In genomic region chr6:30061766-30062458, GRCh38 we compare ENCODE assay signal across 8 cellular contexts. TPM values are rescaled to one million over a fixed set of nuclear protein-coding genes. Genes with fewer than 3 reads are reported as not detected.
DNase-seq lines count a peak whose midpoint lies in the region; ATAC-seq and TF ChIP-seq lines count a peak whose summit lies in the region.

No MANE protein-coding gene starts in this region.

- H2AFZ ChIP-seq in Karpas-422 (ENCODE audit: low read length) = peak overlapping the region; percentile 60; the same call in 1 of the 2 replicates

- H3K27ac ChIP-seq in Karpas-422 (ENCODE audit: low read length) (peak overlapping the region; percentile 61), gastroesophageal sphincter (peak overlapping the region; percentile 63 to 94 (median 88))

- H3K36me3 ChIP-seq in Caco-2 (ENCODE audit: control insufficient read depth, insufficient read depth, low read length) = no peaks in the 10 kb centered on the region
- peaks cover 17% of the 10 kb centered on the region; the same call in 1 of the 2 replicates for H3K36me3 ChIP-seq in Karpas-422 (ENCODE audit: insufficient read depth, low read length)
- peaks cover 0 to 27% of the 10 kb centered on the region in 2 donors for H3K36me3 ChIP-seq in gastroesophageal sphincter

- CTCF ChIA-PET in Caco-2 (lab: Charles Lee) = interaction anchor here (0.6 to 2.1 kb wide), 5 partner anchors 25 to 224 kb away, joined by 3 to 5 read pairs (median 4); no protein-coding TSS in a partner anchor

- intact Hi-C loops in Caco-2 (cut with micrococcal nuclease; ENCODE audit: unreplicated experiment) = loop anchor here (1.0 to 5.0 kb wide), 2 partner anchors 41 to 100 kb away; partner anchors contain the start of genes TRIM10 and TRIM15

- peaks cover 55% of the 10 kb centered on the region for H3K79me2 ChIP-seq in Karpas-422 (ENCODE audit: low read length)

- DNase-seq in Caco-2 (no peak), Karpas-422 (no peak), osteocyte (ENCODE audit: extremely low spot score, unreplicated experiment) (no peak), middle frontal gyrus (ENCODE audit: extremely low spot score, low spot score) (no peak)
- peak; percentile 47 to 55 for DNase-seq in activated T-cell treated with anti-CD3 and anti-CD28 coated beads, Interleukin-2, amount 50 U/mL, for 72 hours

- H3K4me3 ChIP-seq in Caco-2 (ENCODE audit: low read depth, low read length) (peak overlapping the region; percentile 77), Karpas-422 (ENCODE audit: low read length) (peak overlapping the region; percentile 98), gastroesophageal sphincter (peak overlapping the region; percentile 72 to 76)

- BruUV-seq in Caco-2 (replicated peaks; lab: Mats Ljungman, UMichigan) = no TSS peak

- H3K9me3 ChIP-seq in Caco-2 (no peaks in the 10 kb centered on the region), Karpas-422 (ENCODE audit: low read length) (no peaks in the 10 kb centered on the region), gastroesophageal sphincter (no peaks in the 10 kb centered on the region)

- no peak for TF ChIP-seq CTCF in Caco-2 (IDR thresholded peaks at IDR 0.05; ENCODE audit: insufficient read depth in 1 of 2, low read depth in 1 of 2, low read length in 1 of 2, severe bottlenecking in 1 of 2, unreplicated experiment in 1 of 2)
- TF ChIP-seq CTCF in gastroesophageal sphincter (IDR thresholded peaks at IDR 0.05) = no peak
- TF ChIP-seq CTCF in osteocyte (IDR thresholded peaks at IDR 0.05) = no peak

- H3K9ac ChIP-seq in Karpas-422 (ENCODE audit: low read length) = peak overlapping the region; percentile 85

- POLR2A ChIA-PET in Caco-2 (lab: Charles Lee) = interaction anchor here (0.6 to 2.1 kb wide), 4 partner anchors 12 to 286 kb away, joined by 3 to 8 read pairs (median 5); no protein-coding TSS in a partner anchor

- no peaks in the 10 kb centered on the region for H3K27me3 Mint-ChIP-seq in Caco-2 (ENCODE audit: insufficient read depth, unreplicated experiment)
- H3K27me3 Mint-ChIP-seq in activated T-cell treated with anti-CD3 and anti-CD28 coated beads, Interleukin-2, amount 50 U/mL, for 72 hours (ENCODE audit: low read depth) = no peaks in the 10 kb centered on the region
- no peaks in the 10 kb centered on the region for H3K27me3 Mint-ChIP-seq in osteocyte (ENCODE audit: unreplicated experiment)

- H3K4me3 Mint-ChIP-seq in Caco-2 (ENCODE audit: unreplicated experiment) = peak overlapping the region; percentile 88
- peak overlapping the region; percentile 93 to 94 for H3K4me3 Mint-ChIP-seq in activated T-cell treated with anti-CD3 and anti-CD28 coated beads, Interleukin-2, amount 50 U/mL, for 72 hours
- peak overlapping the region; percentile 89 for H3K4me3 Mint-ChIP-seq in osteocyte (ENCODE audit: unreplicated experiment)

- TF ChIP-seq EP300 in gastroesophageal sphincter (IDR thresholded peaks at IDR 0.05) = no peak

- H3K4me1 ChIP-seq in Caco-2 (peaks cover 16% of the 10 kb centered on the region; the same call in 1 of the 2 replicates), Karpas-422 (ENCODE audit: low read length) (peaks cover 54% of the 10 kb centered on the region), gastroesophageal sphincter (peaks cover 4 to 47% (median 20%) of the 10 kb centered on the region in 3 donors)

- peak overlapping the region; percentile 90 for H3K27ac Mint-ChIP-seq in Caco-2 (ENCODE audit: unreplicated experiment)
- peak overlapping the region; percentile 94 for H3K27ac Mint-ChIP-seq in activated T-cell treated with anti-CD3 and anti-CD28 coated beads, Interleukin-2, amount 50 U/mL, for 72 hours
- peak overlapping the region; percentile 97 for H3K27ac Mint-ChIP-seq in osteocyte (ENCODE audit: unreplicated experiment)

- TF ChIP-seq POLR2A in gastroesophageal sphincter (IDR thresholded peaks at IDR 0.05) = no peak

- H3K9me2 ChIP-seq in Karpas-422 (replicated peaks; ENCODE audit: insufficient read depth, low read length) = no peaks in the 10 kb centered on the region

- WGBS in gastroesophageal sphincter (ENCODE audit: low coverage in 1 of 2), 2 donors = 49 to 53% methylated on average over 12 to 14 of the region's 15 CpGs

- peak overlapping the region; percentile 93 for H3K4me2 ChIP-seq in Karpas-422 (ENCODE audit: low read depth, low read length, poor library complexity, severe bottlenecking)

- no peaks in the 10 kb centered on the region for H3K27me3 ChIP-seq in Caco-2 (replicated peaks; ENCODE audit: control insufficient read depth, insufficient read depth, low read length)
- no peaks in the 10 kb centered on the region for H3K27me3 ChIP-seq in Karpas-422 (ENCODE audit: low read length)
- no peaks in the 10 kb centered on the region for H3K27me3 ChIP-seq in gastroesophageal sphincter

- H3K9me3 Mint-ChIP-seq in Caco-2 (ENCODE audit: unreplicated experiment) (no peaks in the 10 kb centered on the region), osteocyte (ENCODE audit: unreplicated experiment) (no peaks in the 10 kb centered on the region)
- H3K9me3 Mint-ChIP-seq in activated T-cell treated with anti-CD3 and anti-CD28 coated beads, Interleukin-2, amount 50 U/mL, for 72 hours = peaks cover 0 to 1% of the 10 kb centered on the region in 2 donors

- peak; percentile 10 for ATAC-seq in GM19455 (IDR thresholded peaks at IDR 0.05; ENCODE audit: unreplicated experiment)
- peak; percentile 47 to 63 for ATAC-seq in activated T-cell treated with anti-CD3 and anti-CD28 coated beads, Interleukin-2, amount 50 U/mL, for 72 hours (replicated peaks in 1 of 2)
- ATAC-seq in gastroesophageal sphincter = peak; percentile 16
- ATAC-seq in HG03571 (IDR thresholded peaks at IDR 0.05; ENCODE audit: unreplicated experiment) = no peak

- H3K4me1 Mint-ChIP-seq in Caco-2 (ENCODE audit: low read depth, unreplicated experiment) (peaks cover 15% of the 10 kb centered on the region), osteocyte (ENCODE audit: unreplicated experiment) (peaks cover 39% of the 10 kb centered on the region)
- H3K4me1 Mint-ChIP-seq in activated T-cell treated with anti-CD3 and anti-CD28 coated beads, Interleukin-2, amount 50 U/mL, for 72 hours (ENCODE audit: low read depth) = peaks cover 32% of the 10 kb centered on the region

- H4K20me1 ChIP-seq in Karpas-422 (ENCODE audit: insufficient read depth, low read depth, low read length) = no peaks in the 10 kb centered on the region

- H3K36me3 Mint-ChIP-seq in Caco-2 (ENCODE audit: insufficient read depth, unreplicated experiment) (peaks cover 14% of the 10 kb centered on the region), osteocyte (ENCODE audit: unreplicated experiment) (peaks cover 17% of the 10 kb centered on the region)
- peaks cover 10 to 19% of the 10 kb centered on the region in 2 donors for H3K36me3 Mint-ChIP-seq in activated T-cell treated with anti-CD3 and anti-CD28 coated beads, Interleukin-2, amount 50 U/mL, for 72 hours (ENCODE audit: insufficient read depth in 2 of 2)

RNA-seq across cellular contexts. Expression of gene POLR1H, which starts 0.8 kb away (rescaled TPM):
- total RNA-seq in Caco-2 (2022) (26.1 and 27.6 TPM in 2 replicates), gastroesophageal sphincter (10 to 100 TPM; 11.6 to 28.8 (median 20.0) TPM), osteocyte (20.1 and 20.4 TPM in 2 replicates)
- total RNA-seq in Karpas-422 (2014; rRNA removed; shearing (Covaris generic); ENCODE audit: low replicate concordance) = 64.3 and 85.1 TPM in 2 replicates
- 10 to 100 TPM; 77.1 to 81.9 TPM for total RNA-seq in activated T-cell treated with anti-CD3 and anti-CD28 coated beads, Interleukin-2, amount 50 U/mL, for 72 hours

RNA-seq across cellular contexts. Expression of gene PPP1R11, which starts 5.1 kb away (rescaled TPM):
- total RNA-seq in Caco-2 (2022) (35.5 and 35.6 TPM in 2 replicates), gastroesophageal sphincter (10 to 100 TPM; 49.4 to 63.1 (median 57.5) TPM), osteocyte (46.8 and 52.9 TPM in 2 replicates)
- 26.6 and 31.5 TPM in 2 replicates for total RNA-seq in Karpas-422 (2014; rRNA removed; shearing (Covaris generic); ENCODE audit: low replicate concordance)
- 10 to 100 TPM; 54.1 to 63.1 TPM for total RNA-seq in activated T-cell treated with anti-CD3 and anti-CD28 coated beads, Interleukin-2, amount 50 U/mL, for 72 hours

RNA-seq across cellular contexts. Expression of gene RNF39, which starts 13.7 kb away (rescaled TPM):
- total RNA-seq in Caco-2 (2022) (0.23 and 0.37 TPM in 2 replicates), gastroesophageal sphincter (under 1 TPM in 1 of 4 donors, not detected in 3; 0.49 TPM), osteocyte (not detected in 2 replicates)
- not detected in 2 replicates for total RNA-seq in Karpas-422 (2014; rRNA removed; shearing (Covaris generic); ENCODE audit: low replicate concordance)
- not detected for total RNA-seq in activated T-cell treated with anti-CD3 and anti-CD28 coated beads, Interleukin-2, amount 50 U/mL, for 72 hours

RNA-seq across cellular contexts. Expression of gene TRIM31, which starts 51.0 kb away (rescaled TPM):
- total RNA-seq in Caco-2 (2022) = 0.70 and 0.74 TPM in 2 replicates
- total RNA-seq in Karpas-422 (2014; rRNA removed; shearing (Covaris generic); ENCODE audit: low replicate concordance) = not detected in 2 replicates
- under 1 TPM in 1 of 2 donors, not detected in 1; 0.12 TPM for total RNA-seq in activated T-cell treated with anti-CD3 and anti-CD28 coated beads, Interleukin-2, amount 50 U/mL, for 72 hours
- total RNA-seq in gastroesophageal sphincter = not detected
- not detected in 2 replicates for total RNA-seq in osteocyte

Comparison
In these comparisons a context has a peak if more than half of its experiments do, and no peak if none do; other contexts are left out.
1. DNase-seq: peak in activated T-cell treated with anti-CD3 and anti-CD28 coated beads, Interleukin-2, amount 50 U/mL, for 72 hours (2 of 2); none in Caco-2 (0 of 2), Karpas-422 (single experiment), osteocyte (single experiment) and middle frontal gyrus (single experiment).
2. Peak in every context shown above with its lines, with median percentiles within 50 percentile points of each other: H3K4me3 ChIP-seq, H3K27ac Mint-ChIP-seq and H3K4me3 Mint-ChIP-seq.